In genomic region chr22:32193346-32193745, GRCh38 we compare ENCODE assay signal across 18 cellular contexts. TPM values are rescaled to one million over a fixed set of nuclear protein-coding genes. Genes with fewer than 3 reads are reported as not detected.
"Had no signal": no experiment of that assay in that cellular context is flagged by ENCODE, and none has a peak within 500 bp of the region (broad histone marks: within the 10 kb centered on the region; RNA-seq: fewer than 3 reads in every experiment).

No MANE protein-coding gene starts in this region.

RNA-seq across cellular contexts. Expression of gene RFPL2, which starts 11.5 kb away (rescaled TPM):
- total RNA-seq: chondrocyte, colonic mucosa, esophagus mucosa, esophagus squamous epithelium, gastrocnemius medialis, glomerular endothelial cell, heart right ventricle, kidney epithelial cell, left lung, left ventricle myocardium superior, lower lobe of right lung, lung microvascular endothelial cell, mesenteric fat pad, mucosa of descending colon had no signal

RNA-seq across cellular contexts. Expression of gene C22orf42, which starts 34.2 kb away (rescaled TPM):
- total RNA-seq: chondrocyte, colonic mucosa, dermis microvascular lymphatic vessel endothelial cell, esophagus mucosa, esophagus squamous epithelium, gastrocnemius medialis, glomerular endothelial cell, heart right ventricle, kidney epithelial cell, left cardiac atrium, left lung, left ventricle myocardium superior, lower leg skin, lower lobe of right lung, lung microvascular endothelial cell, mesenteric fat pad, mesothelial cell of epicardium, mucosa of descending colon had no signal
